ENCODE assay signal across 8 cellular contexts in the genomic region with DNA sequence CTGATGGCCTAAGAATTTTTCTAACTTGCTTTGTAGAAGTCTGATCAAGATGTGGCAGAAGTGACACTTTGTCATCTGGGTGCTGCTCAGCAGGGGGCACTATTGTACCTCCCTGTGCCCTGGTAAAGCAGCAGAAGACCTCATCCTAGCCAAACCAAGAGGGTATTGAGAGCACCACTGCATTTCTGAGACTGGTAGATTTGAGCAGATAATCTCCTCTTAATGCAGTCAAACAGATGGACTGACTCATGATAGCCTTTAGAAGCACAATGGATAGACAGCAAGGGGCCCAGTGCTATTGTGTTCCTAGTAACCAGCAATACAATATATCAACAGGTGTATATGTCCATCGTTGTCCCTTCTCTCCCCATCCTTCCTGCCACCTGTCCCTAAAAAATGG. TPM values are rescaled to one million over a fixed set of nuclear protein-coding genes. Genes with fewer than 3 reads are reported as not detected.
DNase-seq lines count a peak whose midpoint lies in the region; ATAC-seq and TF ChIP-seq lines count a peak whose summit lies in the region.

No MANE protein-coding gene starts in this region.

- H3K4me1 ChIP-seq in smooth muscle cell (ENCODE audit: low read depth) = peaks cover 16% of the 10 kb centered on the region

- WGBS in smooth muscle cell (ENCODE audit: low lambda C conversion rate) = 88% methylated on average over 1 of the region's 1 CpG

- no peak overlapping the region for H3K9ac ChIP-seq in smooth muscle cell (ENCODE audit: low read depth)

- peaks cover 18% of the 10 kb centered on the region for H3K79me2 ChIP-seq in smooth muscle cell (ENCODE audit: low read depth)

- H3K27me3 Mint-ChIP-seq in CD14-positive monocyte (ENCODE audit: low read depth in 3 of 3) = peaks cover 0 to 4% (median 0%) of the 10 kb centered on the region in 3 donors

- H2AFZ ChIP-seq in smooth muscle cell (ENCODE audit: low read depth) = no peak overlapping the region

- no peak for DNase-seq in CD14-positive monocyte (ENCODE audit: low spot score)
- DNase-seq in HPDE6-E6E7 (ENCODE audit: extremely low spot score) = peak; percentile 46
- DNase-seq in NOMO-1 treated with DMSO at 0.1 percent for 48 hours (lab: John Stamatoyannopoulos, UW; ENCODE audit: unreplicated experiment) = peak; percentile 70
- DNase-seq in activated CD8-positive, alpha-beta memory T cell treated with anti-CD3 and anti-CD28 coated beads, Interleukin-2, amount 50 U/mL, for 4 hours = peak; percentile 65
- peak; percentile 42 for DNase-seq in fibroblast of the aortic adventitia (ENCODE audit: low read depth)
- no peak for DNase-seq in smooth muscle cell (lab: John Stamatoyannopoulos, UW; ENCODE audit: unreplicated experiment)
- no peak for DNase-seq in NCI-H187 treated with DMSO at 0.1 percent for 48 hours (lab: John Stamatoyannopoulos, UW)

- H3K36me3 ChIP-seq in smooth muscle cell (ENCODE audit: low read depth) = no peaks in the 10 kb centered on the region

- H3K9me3 ChIP-seq in smooth muscle cell (replicated peaks; ENCODE audit: low read depth) = no peaks in the 10 kb centered on the region

- H3K4me3 ChIP-seq in fibroblast of the aortic adventitia (ENCODE audit: low read depth, low read length) (no peak overlapping the region), smooth muscle cell (no peak overlapping the region)

- intact Hi-C loops in CD14-positive monocyte (cut with micrococcal nuclease) = loop anchor here in 1 of 2 donors (10.0 kb wide), 1 partner anchor 61 kb away; no protein-coding TSS in a partner anchor

- peaks cover 21% of the 10 kb centered on the region for H3K4me1 Mint-ChIP-seq in CD14-positive monocyte

- peaks cover 0 to 4% (median 0%) of the 10 kb centered on the region in 7 donors for H3K9me3 Mint-ChIP-seq in CD14-positive monocyte

- H4K20me1 ChIP-seq in smooth muscle cell (ENCODE audit: low read depth) = peaks cover 13% of the 10 kb centered on the region

- no peak for ATAC-seq in HG03108 (IDR thresholded peaks at IDR 0.05; ENCODE audit: unreplicated experiment)

- H3K27ac Mint-ChIP-seq in CD14-positive monocyte = no peak overlapping the region

- H3K27ac ChIP-seq in smooth muscle cell (ENCODE audit: low read depth) = no peak overlapping the region

- no peak overlapping the region for H3K4me3 Mint-ChIP-seq in CD14-positive monocyte

- no peaks in the 10 kb centered on the region for H3F3A ChIP-seq in smooth muscle cell (ENCODE audit: low read depth)

- no peak overlapping the region for H3K4me2 ChIP-seq in smooth muscle cell

- peak; percentile 84 for TF ChIP-seq CTCF in CD14-positive monocyte (IDR thresholded peaks at IDR 0.05)
- peak; percentile 35 for TF ChIP-seq CTCF in fibroblast of the aortic adventitia (IDR thresholded peaks at IDR 0.05; ENCODE audit: insufficient read depth, low read length)
- peak; percentile 37 for TF ChIP-seq CTCF in smooth muscle cell (IDR thresholded peaks at IDR 0.05; ENCODE audit: borderline replicate concordance, insufficient read depth, poor library complexity, severe bottlenecking)

- H3K27me3 ChIP-seq in smooth muscle cell (ENCODE audit: low read depth) = peaks cover 2% of the 10 kb centered on the region

- H3K36me3 Mint-ChIP-seq in CD14-positive monocyte = peaks cover 5 to 12% of the 10 kb centered on the region in 2 donors

RNA-seq across cellular contexts. Expression of a gene that starts 5.7 kb away (rescaled TPM):
- polyA plus RNA-seq in CD14-positive monocyte (1,000 to 10,000 TPM; 1,153 to 1,159 TPM), smooth muscle cell (384 and 386 TPM in 2 replicates)
- total RNA-seq in fibroblast of the aortic adventitia (ENCODE audit: low replicate concordance) (427 and 649 TPM in 2 replicates), smooth muscle cell (436 and 458 TPM in 2 replicates)

RNA-seq across cellular contexts. Expression of a gene that starts 20.0 kb away (rescaled TPM):
- polyA plus RNA-seq in CD14-positive monocyte (not detected), smooth muscle cell (not detected in 2 replicates)
- total RNA-seq in fibroblast of the aortic adventitia (ENCODE audit: low replicate concordance) (not detected in 2 replicates), smooth muscle cell (not detected in 2 replicates)

RNA-seq across cellular contexts. Expression of a gene that starts 31.3 kb away (rescaled TPM):
- polyA plus RNA-seq in CD14-positive monocyte (not detected), smooth muscle cell (0.15 TPM in 1 of 2 replicates, not detected in the other)
- total RNA-seq in fibroblast of the aortic adventitia (ENCODE audit: low replicate concordance) (0.09 TPM in 1 of 2 replicates, not detected in the other), smooth muscle cell (0.90 TPM in 1 of 2 replicates, not detected in the other)

RNA-seq across cellular contexts. Expression of a gene that starts 34.6 kb away (rescaled TPM):
- 10 to 100 TPM; 40.1 to 46.8 TPM for polyA plus RNA-seq in CD14-positive monocyte
- 115 and 121 TPM in 2 replicates for total RNA-seq in fibroblast of the aortic adventitia (ENCODE audit: low replicate concordance)
- total RNA-seq in smooth muscle cell = 104 and 108 TPM in 2 replicates
- polyA plus RNA-seq in smooth muscle cell = 130 and 143 TPM in 2 replicates

Comparison
In these comparisons a context has a peak if more than half of its experiments do, and no peak if none do; other contexts are left out.
1. DNase-seq: peak in HPDE6-E6E7 (single experiment), NOMO-1 treated with DMSO at 0.1 percent for 48 hours (single experiment), activated CD8-positive, alpha-beta memory T cell treated with anti-CD3 and anti-CD28 coated beads, Interleukin-2, amount 50 U/mL, for 4 hours (single experiment) and fibroblast of the aortic adventitia (single experiment); none in CD14-positive monocyte (single experiment), smooth muscle cell (single experiment) and NCI-H187 treated with DMSO at 0.1 percent for 48 hours (single experiment).
2. Peak in every context shown above with its lines, with median percentiles within 50 percentile points of each other: CTCF ChIP-seq.